ENCODE assay signal across 11 cellular contexts in genomic region chr22:26444777-26445176, GRCh38.
"Had no signal": no experiment of that assay in that cellular context is flagged by ENCODE, and none has a peak within 500 bp of the region (broad histone marks: within the 10 kb centered on the region; RNA-seq: fewer than 3 reads in every experiment).

No MANE protein-coding gene starts in this region.

- ATAC-seq: activated CD4-positive, CD25-positive, alpha-beta regulatory T cell treated with anti-CD3 and anti-CD28 coated beads, Interleukin-2, amount 50 U/mL, for 24 hours; esophagus mucosa; natural killer cell; stimulated activated memory B cell treated with anti-CD40 and anti-IgM and Interleukin-4, amounts not matched to agents 10 μg/mL and 1 μg/mL and 100 μg/mL, for 72 hours had no signal

- H3K4me1 ChIP-seq: ascending aorta, uterus had no signal

- H3K4me3 Mint-ChIP-seq: natural killer cell; stimulated activated memory B cell treated with anti-CD40 and anti-IgM and Interleukin-4, amounts not matched to agents 10 μg/mL and 1 μg/mL and 100 μg/mL, for 72 hours had no signal

- H3K9me3 Mint-ChIP-seq: natural killer cell; stimulated activated memory B cell treated with anti-CD40 and anti-IgM and Interleukin-4, amounts not matched to agents 10 μg/mL and 1 μg/mL and 100 μg/mL, for 72 hours had no signal

- DNase-seq: activated naive CD4-positive, alpha-beta T cell; activated T-cell treated with anti-CD3 and anti-CD28 coated beads for 4 hours; hippocampal formation; mesenchymal stem cell; natural killer cell; stimulated activated CD4-positive, alpha-beta T cell treated with anti-CD3 and anti-CD28 coated beads, Interleukin-2, amount 100 ng/mL, for 48 hours; uterus had no signal

- H3K27me3 Mint-ChIP-seq: stimulated activated memory B cell treated with anti-CD40 and anti-IgM and Interleukin-4, amounts not matched to agents 10 μg/mL and 1 μg/mL and 100 μg/mL, for 72 hours had no signal

- H3K27me3 ChIP-seq: ascending aorta, uterus had no signal

- H3K36me3 ChIP-seq: ascending aorta, uterus had no signal

- H3K27ac ChIP-seq: ascending aorta, uterus had no signal

- H3K4me3 ChIP-seq: ascending aorta, uterus had no signal

- H3K9me3 ChIP-seq: ascending aorta, uterus had no signal

- H3K4me1 Mint-ChIP-seq: natural killer cell had no signal

- H3K36me3 Mint-ChIP-seq: natural killer cell had no signal

- H3K27ac Mint-ChIP-seq: natural killer cell; stimulated activated memory B cell treated with anti-CD40 and anti-IgM and Interleukin-4, amounts not matched to agents 10 μg/mL and 1 μg/mL and 100 μg/mL, for 72 hours had no signal
